In genomic region chr3:1092061-1092460, GRCh38 we compare ENCODE assay signal across 2 cellular contexts.
TF ChIP-seq lines count a peak whose summit lies in the region.

No MANE protein-coding gene starts in this region.

TF ChIP-seq in GM23338, 12 proteins besides CTCF, POLR2A, EP300 and RAD21:
- TF ChIP-seq POLR2AphosphoS5 (IDR thresholded peaks at IDR 0.05; ENCODE audit: low read depth) (no peak), EZH2phosphoT487 (IDR thresholded peaks at IDR 0.05; ENCODE audit: unreplicated experiment) (no peak), STAT1 (IDR thresholded peaks at IDR 0.05; ENCODE audit: unreplicated experiment) (no peak), EZH2 (IDR thresholded peaks at IDR 0.05; ENCODE audit: low read depth, unreplicated experiment) (no peak), REST (IDR thresholded peaks at IDR 0.05; ENCODE audit: unreplicated experiment) (no peak), ETS1 (IDR thresholded peaks at IDR 0.05) (no peak), CREB1 (CRISPR knock-in tag; IDR thresholded peaks at IDR 0.05; ENCODE audit: low read depth) (no peak), JUNB (IDR thresholded peaks at IDR 0.05; ENCODE audit: unreplicated experiment) (no peak), NANOG (IDR thresholded peaks at IDR 0.05; ENCODE audit: borderline replicate concordance) (no peak), ZNF462 (CRISPR knock-in tag; IDR thresholded peaks at IDR 0.05) (no peak), ZNF114 (CRISPR knock-in tag; IDR thresholded peaks at IDR 0.05) (no peak), ZNF331 (CRISPR knock-in tag; IDR thresholded peaks at IDR 0.05; ENCODE audit: low read depth) (no peak)
TF ChIP-seq in GM23338: peak in this region for 0.

TF ChIP-seq in neural cell, 6 proteins besides CTCF, POLR2A, EP300 and RAD21:
- TF ChIP-seq SMC3 (conservative IDR thresholded peaks at IDR 0.05; ENCODE audit: poor library complexity) (no peak), EZH2 (IDR thresholded peaks at IDR 0.05; ENCODE audit: borderline replicate concordance, insufficient read depth, low read length, poor library complexity, severe bottlenecking) (no peak), REST (IDR thresholded peaks at IDR 0.05; ENCODE audit: borderline replicate concordance) (no peak), MXI1 (conservative IDR thresholded peaks at IDR 0.05; ENCODE audit: poor library complexity, severe bottlenecking) (no peak), POLR2AphosphoS5 (IDR thresholded peaks at IDR 0.05) (no peak), TAF1 (IDR thresholded peaks at IDR 0.05; ENCODE audit: low read depth) (no peak)
